ENCODE assay signal across 13 cellular contexts in genomic region chr4:114603455-114603854, GRCh38. TPM values are rescaled to one million over a fixed set of nuclear protein-coding genes. Genes with fewer than 3 reads are reported as not detected.
DNase-seq lines count a peak whose midpoint lies in the region; ATAC-seq, FAIRE-seq and TF ChIP-seq lines count a peak whose summit lies in the region.
"Had no signal": no experiment of that assay in that cellular context is flagged by ENCODE, and none has a peak within 500 bp of the region (broad histone marks: within the 10 kb centered on the region; RNA-seq: fewer than 3 reads in every experiment).

No MANE protein-coding gene starts in this region.

- H3K4me3 ChIP-seq in WI38 (ENCODE audit: low read depth, low read length) = 0 out of 2 replicates have a peak overlapping the region, but pooled peaks have one; percentile 0

- ATAC-seq in GM19467 (IDR thresholded peaks at IDR 0.05; ENCODE audit: unreplicated experiment) = peak; percentile 85
- ATAC-seq in HG03108 (IDR thresholded peaks at IDR 0.05; ENCODE audit: unreplicated experiment) = peak; percentile 89
- ATAC-seq: activated CD4-positive, alpha-beta T cell treated with anti-CD3 and anti-CD28 coated beads for 36 hours; left ventricle myocardium superior had no signal

- TF ChIP-seq POLR2A in GM12892 (IDR thresholded peaks at IDR 0.05; ENCODE audit: low read depth, low read length) = no peak

- DNase-seq in GM12892 (ENCODE audit: insufficient read length) (peak; percentile 27), T1000 (lab: John Stamatoyannopoulos, UW) (no peak)
- no peak for DNase-seq in stimulated activated CD4-positive, alpha-beta T cell treated with anti-CD3 and anti-CD28 coated beads, Interleukin-15, amount 100 ng/mL, for 24 hours
- DNase-seq in activated CD4-positive, alpha-beta T cell treated with anti-CD3 and anti-CD28 coated beads, Interleukin-2, amount 50 U/mL, for 1 hour = no peak
- DNase-seq in central memory CD4-positive, alpha-beta T cell = no peak
- DNase-seq: activated CD4-positive, alpha-beta T cell treated with anti-CD3 and anti-CD28 coated beads for 36 hours; cortex of kidney; DMS79; left ventricle myocardium superior; stimulated activated CD4-positive, alpha-beta T cell treated with anti-CD3 and anti-CD28 coated beads, Interleukin-4, amount 100 ng/mL, for 1 hour had no signal

- TF ChIP-seq CTCF in WI38 (IDR thresholded peaks at IDR 0.05; ENCODE audit: low read depth, low read length) = no peak

- FAIRE-seq in GM12892 (lab: Jason Lieb, UNC) = peak; percentile 90

RNA-seq across cellular contexts. Expression of gene UGT8, which starts 4.8 kb away (rescaled TPM):
- 0.93 TPM for polyA plus RNA-seq in GM12892 (2012; ENCODE audit: missing spikeins)
